In the genomic region with DNA sequence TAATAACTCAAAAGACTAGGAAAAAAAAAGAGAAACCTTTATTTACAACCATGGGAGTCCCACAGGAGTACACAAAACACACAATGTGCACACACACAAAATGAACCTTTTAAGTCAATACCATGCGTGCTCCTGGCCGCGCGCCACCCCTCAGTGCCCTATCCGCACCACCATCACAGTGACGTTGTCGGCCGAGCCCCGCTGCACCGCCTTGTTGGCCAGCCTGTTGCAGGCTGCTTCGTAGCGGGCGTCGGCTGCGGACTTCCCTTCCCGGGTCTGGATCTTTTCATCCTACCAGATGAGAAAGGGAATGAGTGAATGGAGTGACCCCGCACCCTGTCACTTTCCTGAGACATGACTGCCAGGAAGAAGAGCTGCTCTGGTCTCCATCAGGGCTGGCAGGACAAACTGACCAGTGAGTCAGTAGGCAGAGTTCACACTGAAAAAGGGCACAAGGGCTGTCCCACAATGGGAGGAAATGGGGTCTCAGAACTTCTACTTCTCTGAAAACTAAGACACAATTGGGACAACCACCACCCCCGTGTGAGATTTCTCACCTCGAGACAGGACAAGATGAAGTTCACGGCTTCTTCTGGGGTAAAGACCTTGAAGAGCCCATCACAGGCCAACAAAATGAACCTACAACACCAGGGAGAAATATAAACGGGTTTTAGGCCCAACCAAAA, we compare ENCODE assay signal across 12 cellular contexts. TPM values are rescaled to one million over a fixed set of nuclear protein-coding genes. Genes with fewer than 3 reads are reported as not detected.
DNase-seq lines count a peak whose midpoint lies in the region; ATAC-seq and TF ChIP-seq lines count a peak whose summit lies in the region.
"Had no signal": no experiment of that assay in that cellular context is flagged by ENCODE, and none has a peak within 500 bp of the region (broad histone marks: within the 10 kb centered on the region; RNA-seq: fewer than 3 reads in every experiment).

No MANE protein-coding gene starts in this region.

- intact Hi-C loops in PC-9 (cut with micrococcal nuclease; ENCODE audit: unreplicated experiment) (no loop called here), esophagus muscularis mucosa (cut with DNase I) (no loop called here)

- H3K27ac Mint-ChIP-seq in stimulated activated memory B cell treated with anti-CD40 and anti-IgM and Interleukin-4, amounts not matched to agents 10 μg/mL and 1 μg/mL and 100 μg/mL, for 72 hours: no peak overlapping the region
- H3K27ac Mint-ChIP-seq: activated T-helper 17 cell treated with anti-CD3 and anti-CD28 coated beads, Interleukin-2, amount 50 U/mL, for 72 hours; CD4-positive, alpha-beta T cell had no signal

- no peak overlapping the region for H2AFZ ChIP-seq in PC-9
- H2AFZ ChIP-seq in trophoblast cell (ENCODE audit: insufficient read depth, low read length, poor library complexity): no peak overlapping the region

- no peak overlapping the region for H3K23ac ChIP-seq in trophoblast cell (ENCODE audit: low read length)

- peaks cover 8% of the 10 kb centered on the region for H3K4me1 ChIP-seq in BE2C
- peaks cover 26% of the 10 kb centered on the region for H3K4me1 ChIP-seq in PC-9 (replicated peaks; ENCODE audit: insufficient read depth)
- H3K4me1 ChIP-seq in esophagus muscularis mucosa: peaks cover 19 to 32% (median 26%) of the 10 kb centered on the region in 4 donors
- peaks cover 5 to 7% of the 10 kb centered on the region in 2 experiments for H3K4me1 ChIP-seq in trophoblast cell (ENCODE audit: control insufficient read depth in 1 of 2, insufficient read depth in 2 of 2, low read length in 2 of 2)
- peaks cover 19% of the 10 kb centered on the region for H3K4me1 ChIP-seq in suprapubic skin

- no TSS peak for BruUV-seq in PC-9 (replicated peaks; lab: Mats Ljungman, UMichigan)

- CTCF ChIA-PET in PC-9 (lab: Charles Lee): no interaction called here

- H3K27me3 ChIP-seq in BE2C: no peaks in the 10 kb centered on the region
- H3K27me3 ChIP-seq in PC-9 (ENCODE audit: insufficient read depth, low read depth): no peaks in the 10 kb centered on the region
- H3K27me3 ChIP-seq in esophagus muscularis mucosa: no peaks in the 10 kb centered on the region
- no peaks in the 10 kb centered on the region for H3K27me3 ChIP-seq in trophoblast cell (ENCODE audit: insufficient read depth, low read length)
- no peaks in the 10 kb centered on the region for H3K27me3 ChIP-seq in suprapubic skin

- peak overlapping the region; percentile 90 for H3K27ac ChIP-seq in PC-9
- peak overlapping the region; percentile 68 to 81 (median 69) for H3K27ac ChIP-seq in esophagus muscularis mucosa (replicated peaks in 1 of 4)
- peak overlapping the region; percentile 43 for H3K27ac ChIP-seq in trophoblast cell (ENCODE audit: low read depth, low read length)
- no peak overlapping the region for H3K27ac ChIP-seq in suprapubic skin

- no peak overlapping the region for H4K91ac ChIP-seq in trophoblast cell (ENCODE audit: low read depth, low read length)

- TF ChIP-seq EP300 in esophagus muscularis mucosa (IDR thresholded peaks at IDR 0.05): no peak
- TF ChIP-seq EP300 in suprapubic skin (IDR thresholded peaks at IDR 0.05): no peak

- peaks cover 1% of the 10 kb centered on the region for H3K79me1 ChIP-seq in trophoblast cell (ENCODE audit: low read length)

- no peaks in the 10 kb centered on the region for H3K9me2 ChIP-seq in PC-9 (ENCODE audit: insufficient read depth)

- H3F3A ChIP-seq in PC-9 (ENCODE audit: insufficient read depth, low read depth): peaks cover 47% of the 10 kb centered on the region

- no peak overlapping the region for H3K4me3 ChIP-seq in BE2C (ENCODE audit: low read depth, low read length)
- H3K4me3 ChIP-seq in PC-9: no peak overlapping the region
- no peak overlapping the region for H3K4me3 ChIP-seq in esophagus muscularis mucosa
- H3K4me3 ChIP-seq in trophoblast cell (ENCODE audit: low read depth, low read length): no peak overlapping the region
- no peak overlapping the region for H3K4me3 ChIP-seq in suprapubic skin

- H2BK120ac ChIP-seq in trophoblast cell (ENCODE audit: insufficient read depth, low read length, poor library complexity): no peak overlapping the region

- TF ChIP-seq POLR2A in esophagus muscularis mucosa (IDR thresholded peaks at IDR 0.05; ENCODE audit: low read depth) (no peak), suprapubic skin (IDR thresholded peaks at IDR 0.05) (no peak)

- WGBS in esophagus muscularis mucosa: 83% methylated on average over 21 of the region's 21 CpGs
- WGBS in trophoblast cell (ENCODE audit: extremely low coverage, insufficient coverage, insufficient read length): no CpG with 5 or more reads among the region's 21 CpGs
- 89% methylated on average over 21 of the region's 21 CpGs for WGBS in suprapubic skin

- DNase-seq in BE2C: peak; percentile 27
- DNase-seq in PC-9: no peak
- no peak for DNase-seq in esophagus muscularis mucosa (ENCODE audit: extremely low spot score)
- DNase-seq in trophoblast cell: no peak
- DNase-seq in NOMO-1 treated with dmso at 0.1 percent for 144 hours (lab: John Stamatoyannopoulos, UW; ENCODE audit: unreplicated experiment): no peak
- no peak for DNase-seq in stimulated activated CD8-positive, alpha-beta memory T cell treated with anti-CD3 and anti-CD28 coated beads, Interleukin-4, amount 100 ng/mL, for 48 hours
- no peak for DNase-seq in suprapubic skin (ENCODE audit: low spot score in 2 of 2)
- DNase-seq: CD4-positive, alpha-beta T cell; NCI-H524 treated with DMSO at 0.1 percent for 48 hours had no signal

- H3K18ac ChIP-seq in trophoblast cell (ENCODE audit: low read length): peak overlapping the region; percentile 9

- no peak overlapping the region for H3K4ac ChIP-seq in trophoblast cell (ENCODE audit: low read depth, low read length)

- no peaks in the 10 kb centered on the region for H4K20me1 ChIP-seq in PC-9 (ENCODE audit: insufficient read depth)

- peak overlapping the region; percentile 67 for H4K12ac ChIP-seq in trophoblast cell (ENCODE audit: low read depth, low read length)

- H3K4me2 ChIP-seq in PC-9: peak overlapping the region; percentile 60; the same call in 1 of the 2 replicates
- H3K4me2 ChIP-seq in trophoblast cell (ENCODE audit: low read length): no peak overlapping the region

- POLR2A ChIA-PET in PC-9 (lab: Charles Lee; ENCODE audit: unreplicated experiment): no interaction called here

- TF ChIP-seq CTCF in BE2C (IDR thresholded peaks at IDR 0.05; ENCODE audit: low read depth, low read length) (no peak), PC-9 (conservative IDR thresholded peaks at IDR 0.05) (no peak), esophagus muscularis mucosa (IDR thresholded peaks at IDR 0.05) (no peak), suprapubic skin (IDR thresholded peaks at IDR 0.05) (no peak)

- H3K9me3 Mint-ChIP-seq in stimulated activated memory B cell treated with anti-CD40 and anti-IgM and Interleukin-4, amounts not matched to agents 10 μg/mL and 1 μg/mL and 100 μg/mL, for 72 hours: no peaks in the 10 kb centered on the region
- H3K9me3 Mint-ChIP-seq: activated T-helper 17 cell treated with anti-CD3 and anti-CD28 coated beads, Interleukin-2, amount 50 U/mL, for 72 hours; CD4-positive, alpha-beta T cell had no signal

- H3K27me3 Mint-ChIP-seq in stimulated activated memory B cell treated with anti-CD40 and anti-IgM and Interleukin-4, amounts not matched to agents 10 μg/mL and 1 μg/mL and 100 μg/mL, for 72 hours: peaks cover 5% of the 10 kb centered on the region
- H3K27me3 Mint-ChIP-seq: activated T-helper 17 cell treated with anti-CD3 and anti-CD28 coated beads, Interleukin-2, amount 50 U/mL, for 72 hours; CD4-positive, alpha-beta T cell had no signal

- peaks cover 70% of the 10 kb centered on the region for H3K36me3 Mint-ChIP-seq in stimulated activated memory B cell treated with anti-CD40 and anti-IgM and Interleukin-4, amounts not matched to agents 10 μg/mL and 1 μg/mL and 100 μg/mL, for 72 hours

- H3K4me3 Mint-ChIP-seq in stimulated activated memory B cell treated with anti-CD40 and anti-IgM and Interleukin-4, amounts not matched to agents 10 μg/mL and 1 μg/mL and 100 μg/mL, for 72 hours: no peak overlapping the region
- H3K4me3 Mint-ChIP-seq: activated T-helper 17 cell treated with anti-CD3 and anti-CD28 coated beads, Interleukin-2, amount 50 U/mL, for 72 hours; CD4-positive, alpha-beta T cell had no signal

- H3K79me2 ChIP-seq in PC-9 (ENCODE audit: low read depth): no peaks in the 10 kb centered on the region
- no peaks in the 10 kb centered on the region for H3K79me2 ChIP-seq in trophoblast cell (ENCODE audit: control insufficient read depth, insufficient read depth, low read length, poor library complexity)

- no peak overlapping the region for H2BK5ac ChIP-seq in trophoblast cell (ENCODE audit: low read depth, low read length, poor library complexity)

- no peak overlapping the region for H2BK12ac ChIP-seq in trophoblast cell (ENCODE audit: low read length)

- no peaks in the 10 kb centered on the region for H3K4me1 Mint-ChIP-seq in stimulated activated memory B cell treated with anti-CD40 and anti-IgM and Interleukin-4, amounts not matched to agents 10 μg/mL and 1 μg/mL and 100 μg/mL, for 72 hours
- H3K4me1 Mint-ChIP-seq: activated T-helper 17 cell treated with anti-CD3 and anti-CD28 coated beads, Interleukin-2, amount 50 U/mL, for 72 hours had no signal

- H4K8ac ChIP-seq in trophoblast cell (ENCODE audit: low read depth, low read length): no peak overlapping the region

- no peak overlapping the region for H3K14ac ChIP-seq in trophoblast cell (ENCODE audit: low read length)

- no peak overlapping the region for H3K9ac ChIP-seq in trophoblast cell (ENCODE audit: low read length)

- no peak overlapping the region for H2AK5ac ChIP-seq in trophoblast cell (ENCODE audit: low read length)

- H3K9me3 ChIP-seq in BE2C: no peaks in the 10 kb centered on the region
- no peaks in the 10 kb centered on the region for H3K9me3 ChIP-seq in PC-9 (ENCODE audit: insufficient read depth, low read depth)
- no peaks in the 10 kb centered on the region for H3K9me3 ChIP-seq in esophagus muscularis mucosa
- peaks cover 2% of the 10 kb centered on the region for H3K9me3 ChIP-seq in trophoblast cell (ENCODE audit: insufficient read depth, low read depth, low read length)
- H3K9me3 ChIP-seq in suprapubic skin: no peaks in the 10 kb centered on the region

- H3K36me3 ChIP-seq in BE2C (peaks cover 46% of the 10 kb centered on the region), PC-9 (ENCODE audit: low read depth) (peaks cover 24% of the 10 kb centered on the region; the same call in 1 of the 2 replicates), esophagus muscularis mucosa (peaks cover 16 to 83% (median 78%) of the 10 kb centered on the region in 4 donors), trophoblast cell (ENCODE audit: control insufficient read depth in 1 of 2, insufficient read depth in 2 of 2, low read length in 2 of 2) (peaks cover 50 to 62% of the 10 kb centered on the region in 2 experiments), suprapubic skin (peaks cover 78% of the 10 kb centered on the region)

- no peak for ATAC-seq in stimulated activated memory B cell treated with anti-CD40 and anti-IgM and Interleukin-4, amounts not matched to agents 10 μg/mL and 1 μg/mL and 100 μg/mL, for 72 hours
- ATAC-seq: activated T-helper 17 cell treated with anti-CD3 and anti-CD28 coated beads, Interleukin-2, amount 50 U/mL, for 72 hours had no signal

RNA-seq across cellular contexts. Expression of a gene that starts 11.8 kb away (rescaled TPM):
- 0.43 TPM for polyA plus RNA-seq in BE2C (2012; ENCODE audit: insufficient read depth, insufficient read length, low read depth)
- 9.7 and 18.3 TPM in 2 replicates for total RNA-seq in PC-9 (2021)
- under 1 TPM in 2 of 4 donors, not detected in 2; 0.39 to 0.66 TPM for total RNA-seq in esophagus muscularis mucosa
- polyA plus RNA-seq in trophoblast cell (2013): 0.25 and 0.56 TPM in 2 replicates
- not detected for total RNA-seq in suprapubic skin
- total RNA-seq: activated T-helper 17 cell treated with anti-CD3 and anti-CD28 coated beads, Interleukin-2, amount 50 U/mL, for 72 hours; CD4-positive, alpha-beta T cell; lower leg skin had no signal

RNA-seq across cellular contexts. Expression of a gene that starts 32.1 kb away (rescaled TPM):
- 1.8 TPM for polyA plus RNA-seq in BE2C (2012; ENCODE audit: insufficient read depth, insufficient read length, low read depth)
- total RNA-seq in PC-9 (2021) (0.80 and 1.2 TPM in 2 replicates), esophagus muscularis mucosa (1 to 10 TPM; 1.2 to 8.0 (median 4.4) TPM), suprapubic skin (under 1 TPM in 2 of 4 donors, not detected in 2; 0.13 to 0.23 TPM)
- polyA plus RNA-seq in trophoblast cell (2013): 0.11 TPM in 2 replicates
- total RNA-seq: activated T-helper 17 cell treated with anti-CD3 and anti-CD28 coated beads, Interleukin-2, amount 50 U/mL, for 72 hours; CD4-positive, alpha-beta T cell had no signal

RNA-seq across cellular contexts. Expression of a gene that starts 33.0 kb away (rescaled TPM):
- 46.4 TPM for polyA plus RNA-seq in BE2C (2012; ENCODE audit: insufficient read depth, insufficient read length, low read depth)
- total RNA-seq in PC-9 (2021) (55.6 and 65.2 TPM in 2 replicates), esophagus muscularis mucosa (10 to 100 TPM; 27.3 to 36.0 (median 34.3) TPM), suprapubic skin (10 to 100 TPM; 36.3 to 82.6 (median 49.6) TPM)
- polyA plus RNA-seq in trophoblast cell (2013): 20.9 and 21.5 TPM in 2 replicates
